1 cellular context compared by ENCODE assay signal in the genomic region with DNA sequence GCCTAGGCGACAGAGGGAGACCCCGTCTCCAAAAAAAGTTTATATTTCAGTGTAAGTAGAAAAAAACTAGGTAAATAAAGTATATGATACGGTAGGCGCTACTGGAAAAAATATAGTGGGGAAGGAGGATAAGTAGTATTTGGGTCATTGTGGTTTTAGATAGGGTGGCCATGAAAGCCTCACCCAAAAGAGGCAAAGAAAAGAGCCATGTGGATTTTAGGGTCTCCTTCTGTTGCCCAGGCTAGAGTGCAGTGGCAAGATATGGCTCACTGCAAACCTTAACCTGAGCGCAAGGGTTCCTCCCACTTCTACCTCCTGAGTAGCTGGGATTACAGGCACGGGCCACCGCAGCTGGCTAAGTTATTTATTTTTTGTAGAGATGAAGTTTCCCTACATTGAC.
TF ChIP-seq lines count a peak whose summit lies in the region.

No MANE protein-coding gene starts in this region.

TF ChIP-seq in K562, 482 proteins besides CTCF, POLR2A, EP300 and RAD21 (continued from another document and continues in another):
- TF ChIP-seq, protein P1, sequence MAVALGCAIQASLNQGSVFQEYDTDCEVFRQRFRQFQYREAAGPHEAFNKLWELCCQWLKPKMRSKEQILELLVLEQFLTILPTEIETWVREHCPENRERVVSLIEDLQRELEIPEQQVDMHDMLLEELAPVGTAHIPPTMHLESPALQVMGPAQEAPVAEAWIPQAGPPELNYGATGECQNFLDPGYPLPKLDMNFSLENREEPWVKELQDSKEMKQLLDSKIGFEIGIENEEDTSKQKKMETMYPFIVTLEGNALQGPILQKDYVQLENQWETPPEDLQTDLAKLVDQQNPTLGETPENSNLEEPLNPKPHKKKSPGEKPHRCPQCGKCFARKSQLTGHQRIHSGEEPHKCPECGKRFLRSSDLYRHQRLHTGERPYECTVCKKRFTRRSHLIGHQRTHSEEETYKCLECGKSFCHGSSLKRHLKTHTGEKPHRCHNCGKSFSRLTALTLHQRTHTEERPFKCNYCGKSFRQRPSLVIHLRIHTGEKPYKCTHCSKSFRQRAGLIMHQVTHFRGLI (CRISPR knock-in tag; IDR thresholded peaks at IDR 0.05): no peak
- TF ChIP-seq SMAD3 (CRISPR knock-in tag; conservative IDR thresholded peaks at IDR 0.05) (no peak), NCOR1 (IDR thresholded peaks at IDR 0.05) (peak; percentile 4; the same call in 1 of the 2 replicates), ZNF316 (IDR thresholded peaks at IDR 0.05) (no peak), CBFA2T2 (conservative IDR thresholded peaks at IDR 0.05) (peak; percentile 54), ETV5 (CRISPR knock-in tag; IDR thresholded peaks at IDR 0.05; ENCODE audit: low read depth) (no peak), TAF1 (IDR thresholded peaks at IDR 0.05; ENCODE audit: control insufficient read depth, extremely low read depth, insufficient read depth, low read length, severe bottlenecking) (no peak), POLR2H (tag; IDR thresholded peaks at IDR 0.05; ENCODE audit: low read depth) (no peak), YY1 (IDR thresholded peaks at IDR 0.05; ENCODE audit: borderline replicate concordance in 1 of 3, control insufficient read depth in 1 of 3, extremely low read depth in 1 of 3, insufficient read depth in 3 of 3, insufficient read length in 1 of 3, insufficient replicate concordance in 2 of 3, low read depth in 1 of 3, low read length in 2 of 3) (no peak), ZFP1 (CRISPR knock-in tag; IDR thresholded peaks at IDR 0.05) (no peak), BCL6 (CRISPR knock-in tag; IDR thresholded peaks at IDR 0.05) (no peak), ARNT (IDR thresholded peaks at IDR 0.05) (no peak), FOXA3 (CRISPR knock-in tag; conservative IDR thresholded peaks at IDR 0.05 in 1 of 2, IDR thresholded peaks at IDR 0.05 in 1 of 2) (no peak), TCFL5 (CRISPR knock-in tag; conservative IDR thresholded peaks at IDR 0.05) (no peak), HMG20B (CRISPR knock-in tag; IDR thresholded peaks at IDR 0.05) (no peak), RFX1 (IDR thresholded peaks at IDR 0.05) (no peak), NFIC (IDR thresholded peaks at IDR 0.05) (no peak; the same call in 1 of the 2 replicates), ZNF785 (CRISPR knock-in tag; IDR thresholded peaks at IDR 0.05) (no peak), MBD2 (IDR thresholded peaks at IDR 0.05; ENCODE audit: borderline replicate concordance, low read depth) (no peak), DPF2 (IDR thresholded peaks at IDR 0.05) (peak; percentile 65), ZNF384 (IDR thresholded peaks at IDR 0.05; ENCODE audit: low read depth, low read length) (no peak), ARID1B (IDR thresholded peaks at IDR 0.05) (peak; percentile 57), HDAC2 (IDR thresholded peaks at IDR 0.05) (0 out of 2 replicates have a peak, but pooled peaks have one; percentile 10), ZNF347 (CRISPR knock-in tag; IDR thresholded peaks at IDR 0.05; ENCODE audit: low read depth) (no peak), HNRNPUL1 (IDR thresholded peaks at IDR 0.05; ENCODE audit: low read length) (no peak), ZNF445 (CRISPR knock-in tag; IDR thresholded peaks at IDR 0.05; ENCODE audit: low read depth) (no peak), E2F3 (CRISPR knock-in tag; IDR thresholded peaks at IDR 0.05) (no peak), COPS2 (conservative IDR thresholded peaks at IDR 0.05) (no peak), ZFP36 (IDR thresholded peaks at IDR 0.05; ENCODE audit: low read depth, low read length, partially characterized antibody) (no peak), MCM7 (IDR thresholded peaks at IDR 0.05) (no peak), CBFA2T3 (IDR thresholded peaks at IDR 0.05) (peak; percentile 74), ZNF830 (CRISPR knock-in tag; IDR thresholded peaks at IDR 0.05) (no peak), HIVEP1 (CRISPR knock-in tag; IDR thresholded peaks at IDR 0.05) (no peak)
- TF ChIP-seq, protein P2, sequence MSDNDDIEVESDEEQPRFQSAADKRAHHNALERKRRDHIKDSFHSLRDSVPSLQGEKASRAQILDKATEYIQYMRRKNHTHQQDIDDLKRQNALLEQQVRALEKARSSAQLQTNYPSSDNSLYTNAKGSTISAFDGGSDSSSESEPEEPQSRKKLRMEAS (CRISPR knock-in tag; IDR thresholded peaks at IDR 0.05): no peak
- TF ChIP-seq, protein P3, sequence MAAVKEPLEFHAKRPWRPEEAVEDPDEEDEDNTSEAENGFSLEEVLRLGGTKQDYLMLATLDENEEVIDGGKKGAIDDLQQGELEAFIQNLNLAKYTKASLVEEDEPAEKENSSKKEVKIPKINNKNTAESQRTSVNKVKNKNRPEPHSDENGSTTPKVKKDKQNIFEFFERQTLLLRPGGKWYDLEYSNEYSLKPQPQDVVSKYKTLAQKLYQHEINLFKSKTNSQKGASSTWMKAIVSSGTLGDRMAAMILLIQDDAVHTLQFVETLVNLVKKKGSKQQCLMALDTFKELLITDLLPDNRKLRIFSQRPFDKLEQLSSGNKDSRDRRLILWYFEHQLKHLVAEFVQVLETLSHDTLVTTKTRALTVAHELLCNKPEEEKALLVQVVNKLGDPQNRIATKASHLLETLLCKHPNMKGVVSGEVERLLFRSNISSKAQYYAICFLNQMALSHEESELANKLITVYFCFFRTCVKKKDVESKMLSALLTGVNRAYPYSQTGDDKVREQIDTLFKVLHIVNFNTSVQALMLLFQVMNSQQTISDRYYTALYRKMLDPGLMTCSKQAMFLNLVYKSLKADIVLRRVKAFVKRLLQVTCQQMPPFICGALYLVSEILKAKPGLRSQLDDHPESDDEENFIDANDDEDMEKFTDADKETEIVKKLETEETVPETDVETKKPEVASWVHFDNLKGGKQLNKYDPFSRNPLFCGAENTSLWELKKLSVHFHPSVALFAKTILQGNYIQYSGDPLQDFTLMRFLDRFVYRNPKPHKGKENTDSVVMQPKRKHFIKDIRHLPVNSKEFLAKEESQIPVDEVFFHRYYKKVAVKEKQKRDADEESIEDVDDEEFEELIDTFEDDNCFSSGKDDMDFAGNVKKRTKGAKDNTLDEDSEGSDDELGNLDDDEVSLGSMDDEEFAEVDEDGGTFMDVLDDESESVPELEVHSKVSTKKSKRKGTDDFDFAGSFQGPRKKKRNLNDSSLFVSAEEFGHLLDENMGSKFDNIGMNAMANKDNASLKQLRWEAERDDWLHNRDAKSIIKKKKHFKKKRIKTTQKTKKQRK (IDR thresholded peaks at IDR 0.05; ENCODE audit: borderline replicate concordance, low read depth, low read length): no peak
- TF ChIP-seq, protein P4, sequence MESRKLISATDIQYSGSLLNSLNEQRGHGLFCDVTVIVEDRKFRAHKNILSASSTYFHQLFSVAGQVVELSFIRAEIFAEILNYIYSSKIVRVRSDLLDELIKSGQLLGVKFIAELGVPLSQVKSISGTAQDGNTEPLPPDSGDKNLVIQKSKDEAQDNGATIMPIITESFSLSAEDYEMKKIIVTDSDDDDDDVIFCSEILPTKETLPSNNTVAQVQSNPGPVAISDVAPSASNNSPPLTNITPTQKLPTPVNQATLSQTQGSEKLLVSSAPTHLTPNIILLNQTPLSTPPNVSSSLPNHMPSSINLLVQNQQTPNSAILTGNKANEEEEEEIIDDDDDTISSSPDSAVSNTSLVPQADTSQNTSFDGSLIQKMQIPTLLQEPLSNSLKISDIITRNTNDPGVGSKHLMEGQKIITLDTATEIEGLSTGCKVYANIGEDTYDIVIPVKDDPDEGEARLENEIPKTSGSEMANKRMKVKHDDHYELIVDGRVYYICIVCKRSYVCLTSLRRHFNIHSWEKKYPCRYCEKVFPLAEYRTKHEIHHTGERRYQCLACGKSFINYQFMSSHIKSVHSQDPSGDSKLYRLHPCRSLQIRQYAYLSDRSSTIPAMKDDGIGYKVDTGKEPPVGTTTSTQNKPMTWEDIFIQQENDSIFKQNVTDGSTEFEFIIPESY (CRISPR knock-in tag; IDR thresholded peaks at IDR 0.05): no peak
- TF ChIP-seq, protein P5, sequence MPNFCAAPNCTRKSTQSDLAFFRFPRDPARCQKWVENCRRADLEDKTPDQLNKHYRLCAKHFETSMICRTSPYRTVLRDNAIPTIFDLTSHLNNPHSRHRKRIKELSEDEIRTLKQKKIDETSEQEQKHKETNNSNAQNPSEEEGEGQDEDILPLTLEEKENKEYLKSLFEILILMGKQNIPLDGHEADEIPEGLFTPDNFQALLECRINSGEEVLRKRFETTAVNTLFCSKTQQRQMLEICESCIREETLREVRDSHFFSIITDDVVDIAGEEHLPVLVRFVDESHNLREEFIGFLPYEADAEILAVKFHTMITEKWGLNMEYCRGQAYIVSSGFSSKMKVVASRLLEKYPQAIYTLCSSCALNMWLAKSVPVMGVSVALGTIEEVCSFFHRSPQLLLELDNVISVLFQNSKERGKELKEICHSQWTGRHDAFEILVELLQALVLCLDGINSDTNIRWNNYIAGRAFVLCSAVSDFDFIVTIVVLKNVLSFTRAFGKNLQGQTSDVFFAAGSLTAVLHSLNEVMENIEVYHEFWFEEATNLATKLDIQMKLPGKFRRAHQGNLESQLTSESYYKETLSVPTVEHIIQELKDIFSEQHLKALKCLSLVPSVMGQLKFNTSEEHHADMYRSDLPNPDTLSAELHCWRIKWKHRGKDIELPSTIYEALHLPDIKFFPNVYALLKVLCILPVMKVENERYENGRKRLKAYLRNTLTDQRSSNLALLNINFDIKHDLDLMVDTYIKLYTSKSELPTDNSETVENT (CRISPR knock-in tag; IDR thresholded peaks at IDR 0.05): no peak
- TF ChIP-seq, protein P6, sequence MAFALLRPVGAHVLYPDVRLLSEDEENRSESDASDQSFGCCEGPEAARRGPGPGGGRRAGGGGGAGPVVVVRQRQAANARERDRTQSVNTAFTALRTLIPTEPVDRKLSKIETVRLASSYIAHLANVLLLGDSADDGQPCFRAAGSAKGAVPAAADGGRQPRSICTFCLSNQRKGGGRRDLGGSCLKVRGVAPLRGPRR (CRISPR knock-in tag; IDR thresholded peaks at IDR 0.05): no peak
- TF ChIP-seq, protein P7, sequence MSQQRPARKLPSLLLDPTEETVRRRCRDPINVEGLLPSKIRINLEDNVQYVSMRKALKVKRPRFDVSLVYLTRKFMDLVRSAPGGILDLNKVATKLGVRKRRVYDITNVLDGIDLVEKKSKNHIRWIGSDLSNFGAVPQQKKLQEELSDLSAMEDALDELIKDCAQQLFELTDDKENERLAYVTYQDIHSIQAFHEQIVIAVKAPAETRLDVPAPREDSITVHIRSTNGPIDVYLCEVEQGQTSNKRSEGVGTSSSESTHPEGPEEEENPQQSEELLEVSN (IDR thresholded peaks at IDR 0.05; ENCODE audit: borderline replicate concordance in 1 of 2, extremely low read depth in 1 of 2, insufficient read depth in 1 of 2, insufficient read length in 1 of 2, low read depth in 1 of 2, low read length in 1 of 2, poor library complexity in 1 of 2, severe bottlenecking in 1 of 2): no peak
- TF ChIP-seq, protein P8, sequence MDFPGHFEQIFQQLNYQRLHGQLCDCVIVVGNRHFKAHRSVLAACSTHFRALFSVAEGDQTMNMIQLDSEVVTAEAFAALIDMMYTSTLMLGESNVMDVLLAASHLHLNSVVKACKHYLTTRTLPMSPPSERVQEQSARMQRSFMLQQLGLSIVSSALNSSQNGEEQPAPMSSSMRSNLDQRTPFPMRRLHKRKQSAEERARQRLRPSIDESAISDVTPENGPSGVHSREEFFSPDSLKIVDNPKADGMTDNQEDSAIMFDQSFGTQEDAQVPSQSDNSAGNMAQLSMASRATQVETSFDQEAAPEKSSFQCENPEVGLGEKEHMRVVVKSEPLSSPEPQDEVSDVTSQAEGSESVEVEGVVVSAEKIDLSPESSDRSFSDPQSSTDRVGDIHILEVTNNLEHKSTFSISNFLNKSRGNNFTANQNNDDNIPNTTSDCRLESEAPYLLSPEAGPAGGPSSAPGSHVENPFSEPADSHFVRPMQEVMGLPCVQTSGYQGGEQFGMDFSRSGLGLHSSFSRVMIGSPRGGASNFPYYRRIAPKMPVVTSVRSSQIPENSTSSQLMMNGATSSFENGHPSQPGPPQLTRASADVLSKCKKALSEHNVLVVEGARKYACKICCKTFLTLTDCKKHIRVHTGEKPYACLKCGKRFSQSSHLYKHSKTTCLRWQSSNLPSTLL (IDR thresholded peaks at IDR 0.05): no peak
- TF ChIP-seq, protein P9, sequence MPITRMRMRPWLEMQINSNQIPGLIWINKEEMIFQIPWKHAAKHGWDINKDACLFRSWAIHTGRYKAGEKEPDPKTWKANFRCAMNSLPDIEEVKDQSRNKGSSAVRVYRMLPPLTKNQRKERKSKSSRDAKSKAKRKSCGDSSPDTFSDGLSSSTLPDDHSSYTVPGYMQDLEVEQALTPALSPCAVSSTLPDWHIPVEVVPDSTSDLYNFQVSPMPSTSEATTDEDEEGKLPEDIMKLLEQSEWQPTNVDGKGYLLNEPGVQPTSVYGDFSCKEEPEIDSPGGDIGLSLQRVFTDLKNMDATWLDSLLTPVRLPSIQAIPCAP (CRISPR knock-in tag; IDR thresholded peaks at IDR 0.05; ENCODE audit: borderline replicate concordance): no peak
- TF ChIP-seq, protein P10, sequence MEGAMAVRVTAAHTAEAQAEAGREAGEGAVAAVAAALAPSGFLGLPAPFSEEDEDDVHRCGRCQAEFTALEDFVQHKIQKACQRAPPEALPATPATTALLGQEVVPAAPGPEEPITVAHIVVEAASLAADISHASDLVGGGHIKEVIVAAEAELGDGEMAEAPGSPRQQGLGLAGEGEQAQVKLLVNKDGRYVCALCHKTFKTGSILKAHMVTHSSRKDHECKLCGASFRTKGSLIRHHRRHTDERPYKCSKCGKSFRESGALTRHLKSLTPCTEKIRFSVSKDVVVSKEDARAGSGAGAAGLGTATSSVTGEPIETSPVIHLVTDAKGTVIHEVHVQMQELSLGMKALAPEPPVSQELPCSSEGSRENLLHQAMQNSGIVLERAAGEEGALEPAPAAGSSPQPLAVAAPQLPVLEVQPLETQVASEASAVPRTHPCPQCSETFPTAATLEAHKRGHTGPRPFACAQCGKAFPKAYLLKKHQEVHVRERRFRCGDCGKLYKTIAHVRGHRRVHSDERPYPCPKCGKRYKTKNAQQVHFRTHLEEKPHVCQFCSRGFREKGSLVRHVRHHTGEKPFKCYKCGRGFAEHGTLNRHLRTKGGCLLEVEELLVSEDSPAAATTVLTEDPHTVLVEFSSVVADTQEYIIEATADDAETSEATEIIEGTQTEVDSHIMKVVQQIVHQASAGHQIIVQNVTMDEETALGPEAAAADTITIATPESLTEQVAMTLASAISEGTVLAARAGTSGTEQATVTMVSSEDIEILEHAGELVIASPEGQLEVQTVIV (CRISPR knock-in tag; IDR thresholded peaks at IDR 0.05; ENCODE audit: borderline replicate concordance): no peak
- TF ChIP-seq, protein P11, sequence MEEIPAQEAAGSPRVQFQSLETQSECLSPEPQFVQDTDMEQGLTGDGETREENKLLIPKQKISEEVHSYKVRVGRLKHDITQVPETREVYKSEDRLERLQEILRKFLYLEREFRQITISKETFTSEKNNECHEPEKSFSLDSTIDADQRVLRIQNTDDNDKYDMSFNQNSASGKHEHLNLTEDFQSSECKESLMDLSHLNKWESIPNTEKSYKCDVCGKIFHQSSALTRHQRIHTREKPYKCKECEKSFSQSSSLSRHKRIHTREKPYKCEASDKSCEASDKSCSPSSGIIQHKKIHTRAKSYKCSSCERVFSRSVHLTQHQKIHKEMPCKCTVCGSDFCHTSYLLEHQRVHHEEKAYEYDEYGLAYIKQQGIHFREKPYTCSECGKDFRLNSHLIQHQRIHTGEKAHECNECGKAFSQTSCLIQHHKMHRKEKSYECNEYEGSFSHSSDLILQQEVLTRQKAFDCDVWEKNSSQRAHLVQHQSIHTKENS (CRISPR knock-in tag; IDR thresholded peaks at IDR 0.05): no peak
